In genomic region chr12:76387614-76388013, GRCh38 we compare ENCODE assay signal across 9 cellular contexts.
"Had no signal": no experiment of that assay in that cellular context is flagged by ENCODE, and none has a peak within 500 bp of the region (broad histone marks: within the 10 kb centered on the region; RNA-seq: fewer than 3 reads in every experiment).

No MANE protein-coding gene starts in this region.

- H3K4me3 Mint-ChIP-seq: HFFc6, IgD-negative memory B cell had no signal

- DNase-seq: GM23248, GOT3, H7, HFFc6, KG1 had no signal

- H3K9me3 ChIP-seq: HAP-1 had no signal

- H3K4me3 ChIP-seq: GM23248, HAP-1 had no signal

- H3K9ac ChIP-seq: GM23248 had no signal

- ATAC-seq: HCT116 had no signal

- H3K27ac Mint-ChIP-seq: HFFc6 had no signal

- H3K27me3 Mint-ChIP-seq: IgD-negative memory B cell had no signal

- H3K27ac ChIP-seq: GM23248, HL-60 had no signal

- H2AFZ ChIP-seq: GM23248 had no signal

- H3K4me1 Mint-ChIP-seq: IgD-negative memory B cell had no signal

- H3K9me3 Mint-ChIP-seq: HFFc6, IgD-negative memory B cell had no signal
